8 cellular contexts compared by ENCODE assay signal in the genomic region with DNA sequence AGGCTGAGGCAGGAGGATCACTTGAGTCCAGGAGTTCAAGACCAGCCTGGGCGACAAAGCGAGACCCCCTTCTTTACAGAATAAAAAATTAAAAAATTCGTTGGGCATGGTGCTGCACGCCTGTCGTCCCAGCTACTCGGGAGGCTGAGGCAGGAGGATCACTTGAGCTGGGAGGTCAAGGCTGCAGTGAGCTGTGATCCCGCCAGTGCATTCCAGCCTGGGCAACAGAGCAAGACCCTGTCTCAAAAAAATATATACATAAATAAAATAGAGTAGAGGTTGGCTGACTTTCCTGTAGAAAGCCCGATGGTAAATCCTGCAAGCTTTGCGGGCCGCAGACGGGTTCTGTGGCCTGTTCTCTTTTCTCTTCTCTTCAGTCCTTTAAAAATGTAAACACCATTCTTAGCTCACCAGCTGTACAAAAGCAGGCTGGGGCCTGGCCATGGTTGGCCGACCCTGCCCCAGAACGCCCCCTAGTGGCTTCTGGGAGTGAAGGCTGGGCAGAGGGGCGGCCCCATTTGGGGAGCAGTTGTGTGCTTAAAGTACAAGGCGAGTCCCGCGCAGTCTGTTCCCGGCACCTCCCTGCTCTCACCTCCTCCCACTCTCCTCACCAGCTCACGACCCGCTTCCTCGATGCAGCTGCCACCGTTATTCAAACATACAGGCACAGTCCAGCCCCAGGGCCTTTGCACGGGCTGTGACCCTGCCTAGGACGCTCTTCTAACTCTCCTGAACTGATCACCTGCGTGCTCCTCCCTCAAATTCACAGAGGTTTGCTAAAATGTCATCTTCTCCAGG.
DNase-seq lines count a peak whose midpoint lies in the region; ATAC-seq, FAIRE-seq and TF ChIP-seq lines count a peak whose summit lies in the region.
"Not testable (repeated sequence)": the region's sequence is repeated elsewhere in the genome, so short reads cannot be mapped to it uniquely, and the experiment has no call there.

No MANE protein-coding gene starts in this region.

- H3K4me3 ChIP-seq in BLaER1; SJSA1; H1 (ENCODE audit: extremely low read depth in 1 of 4, insufficient read depth in 2 of 4, low read depth in 3 of 4, low read length in 4 of 4); left lung: not testable (repeated sequence)

- not testable (repeated sequence) for H4K91ac ChIP-seq in H1 (replicated peaks; ENCODE audit: insufficient read length, low read length)

- not testable (repeated sequence) for H2BK5ac ChIP-seq in H1 (ENCODE audit: low read depth, low read length)

- not testable (repeated sequence) for H3K27me3 Mint-ChIP-seq in activated T-cell treated with anti-CD3 and anti-CD28 coated beads, Interleukin-2, amount 50 U/mL, for 72 hours (ENCODE audit: low read depth)

- ATAC-seq in GM19452 (IDR thresholded peaks at IDR 0.05; ENCODE audit: unreplicated experiment) = peak; percentile 56
- ATAC-seq in activated T-cell treated with anti-CD3 and anti-CD28 coated beads, Interleukin-2, amount 50 U/mL, for 72 hours (replicated peaks in 1 of 2) = peak; percentile 75 to 84
- peak; percentile 84 for ATAC-seq in left lung

- not testable (repeated sequence) for H3K4me3 Mint-ChIP-seq in activated T-cell treated with anti-CD3 and anti-CD28 coated beads, Interleukin-2, amount 50 U/mL, for 72 hours

- H3K27me3 ChIP-seq in BLaER1; SJSA1 (replicated peaks); H1 (replicated peaks in 1 of 4; ENCODE audit: control insufficient read depth in 3 of 4, extremely low read depth in 1 of 4, insufficient read depth in 3 of 4, low read length in 3 of 4); left lung: not testable (repeated sequence)

- not testable (repeated sequence) for H3K36me3 Mint-ChIP-seq in activated T-cell treated with anti-CD3 and anti-CD28 coated beads, Interleukin-2, amount 50 U/mL, for 72 hours (ENCODE audit: insufficient read depth in 2 of 2)

- TF ChIP-seq POLR2A in H1 (IDR thresholded peaks at IDR 0.05; ENCODE audit: control extremely low read depth in 1 of 2, low read depth in 2 of 2, low read length in 2 of 2) = not testable (repeated sequence)

- H3K27ac ChIP-seq in BLaER1; SJSA1; H1 (ENCODE audit: low read depth, low read length); left lung: not testable (repeated sequence)

- intact Hi-C loops in left lung (cut with DNase I) = not testable (repeated sequence)

- peaks cover 53 to 99% of the 10 kb centered on the region in 2 experiments for H3K79me2 ChIP-seq in H1 (ENCODE audit: control insufficient read depth in 1 of 2, insufficient read depth in 2 of 2, low read length in 2 of 2)

- H3K14ac ChIP-seq in H1 (ENCODE audit: insufficient read length) = not testable (repeated sequence)

- not testable (repeated sequence) for H3K9me3 Mint-ChIP-seq in activated T-cell treated with anti-CD3 and anti-CD28 coated beads, Interleukin-2, amount 50 U/mL, for 72 hours

- CTCF ChIA-PET in H1 (lab: Charles Lee; ENCODE audit: partially characterized antibody) = interaction anchor here (0.6 to 3.5 kb wide), 10 partner anchors 10 to 590 kb away, joined by 3 to 16 read pairs (median 3); no protein-coding TSS in a partner anchor

- H2BK20ac ChIP-seq in H1 (ENCODE audit: low read length) = not testable (repeated sequence)

- H3K79me1 ChIP-seq in H1 (ENCODE audit: low read depth, low read length) = peaks cover 20% of the 10 kb centered on the region; the same call in 1 of the 2 replicates

- not testable (repeated sequence) for H3K23ac ChIP-seq in H1 (ENCODE audit: insufficient read length)

- peak overlapping the region; percentile 26 for H3K4me2 ChIP-seq in BLaER1
- H3K4me2 ChIP-seq in H1 (ENCODE audit: insufficient read depth in 1 of 2, low read depth in 2 of 2, low read length in 2 of 2) = not testable (repeated sequence)

- H3K9me3 ChIP-seq in BLaER1; SJSA1 (replicated peaks); H1 (ENCODE audit: insufficient read depth in 2 of 2, low read depth in 1 of 2, low read length in 1 of 2); left lung: not testable (repeated sequence)

- FAIRE-seq in H1 (lab: Jason Lieb, UNC) = not testable (repeated sequence)

- H3K18ac ChIP-seq in H1 (ENCODE audit: extremely low read depth, low read length) = not testable (repeated sequence)

- H3K36me3 ChIP-seq in BLaER1 = peaks cover 14% of the 10 kb centered on the region; the same call in 1 of the 2 replicates
- not testable (repeated sequence) for H3K36me3 ChIP-seq in SJSA1; H1 (ENCODE audit: control insufficient read depth in 2 of 4, insufficient read depth in 4 of 4, low read length in 3 of 4); left lung

- not testable (repeated sequence) for H2BK12ac ChIP-seq in H1 (ENCODE audit: low read depth, low read length)

- H3K9ac ChIP-seq in BLaER1; H1 (replicated peaks in 1 of 4; ENCODE audit: extremely low read depth in 1 of 4, low read depth in 3 of 4, low read length in 3 of 4): not testable (repeated sequence)

- not testable (repeated sequence) for H2BK15ac ChIP-seq in H1 (ENCODE audit: low read length)

- H2BK120ac ChIP-seq in H1 (replicated peaks; ENCODE audit: low read depth, low read length) = not testable (repeated sequence)

- peak; percentile 61 to 64 for TF ChIP-seq RAD21 in H1 (IDR thresholded peaks at IDR 0.05 in 1 of 2, conservative IDR thresholded peaks at IDR 0.05 in 1 of 2; ENCODE audit: low read depth in 2 of 2, low read length in 2 of 2)

- DNase-seq in LHCN-M2 (ENCODE audit: low read depth) (peak; percentile 23), SJSA1 (ENCODE audit: low read depth in 1 of 2, low spot score in 2 of 2) (peak; percentile 64 to 72), H1 (ENCODE audit: low read depth in 1 of 2, low spot score in 2 of 2) (peak in 1 of 2 experiments; percentile 73), left lung (peak in 1 of 2 donors; percentile 84)
- DNase-seq in activated T-cell treated with anti-CD3 and anti-CD28 coated beads, Interleukin-2, amount 50 U/mL, for 72 hours = peak; percentile 63 to 73
- peak; percentile 24 for DNase-seq in stimulated activated CD4-positive, alpha-beta T cell treated with anti-CD3 and anti-CD28 coated beads, Interleukin-2, amount 100 ng/mL, for 4 hours (ENCODE audit: low read depth)

- WGBS in H1 (ENCODE audit: extremely low coverage in 1 of 2, insufficient coverage in 1 of 2, insufficient read length in 1 of 2, insufficient replicate concordance in 2 of 2, low coverage in 1 of 2, low lambda C conversion rate in 2 of 2, missing lambda C conversion rate in 1 of 2), 2 experiments = 69% methylated on average over 25 of the region's 25 CpGs; no CpG with 5 or more reads in 1 of the 2 experiments

- H2AK5ac ChIP-seq in H1 (ENCODE audit: low read depth, low read length) = not testable (repeated sequence)

- POLR2A ChIA-PET in H1 (lab: Charles Lee; ENCODE audit: partially characterized antibody) = interaction anchor here (1.5 kb wide), 1 partner anchor 17 kb away, joined by 4 read pairs; no protein-coding TSS in a partner anchor

- H3K23me2 ChIP-seq in H1 (ENCODE audit: low read depth, low read length) = not testable (repeated sequence)

- not testable (repeated sequence) for H3K56ac ChIP-seq in H1 (replicated peaks; ENCODE audit: insufficient read length, low read depth, low read length)

- H3K27ac Mint-ChIP-seq in activated T-cell treated with anti-CD3 and anti-CD28 coated beads, Interleukin-2, amount 50 U/mL, for 72 hours = not testable (repeated sequence)

- H2AFZ ChIP-seq in H1 (ENCODE audit: low read length) = not testable (repeated sequence)

- H4K20me1 ChIP-seq in BLaER1 = peaks cover 100% of the 10 kb centered on the region
- peaks cover 19 to 23% of the 10 kb centered on the region in 2 experiments for H4K20me1 ChIP-seq in H1 (replicated peaks in 1 of 2; ENCODE audit: control insufficient read depth in 1 of 2, insufficient read depth in 2 of 2, low read length in 2 of 2)

- H4K8ac ChIP-seq in H1 (ENCODE audit: extremely low read depth, insufficient read depth, low read length) = not testable (repeated sequence)

- TF ChIP-seq CTCF in H1 (IDR thresholded peaks at IDR 0.05; ENCODE audit: control extremely low read depth in 1 of 3, insufficient read depth in 1 of 3, low read depth in 1 of 3, low read length in 3 of 3) (peak; percentile 60 to 70 (median 65)), left lung (IDR thresholded peaks at IDR 0.05) (peak; percentile 50 to 72)

- H3K4me1 Mint-ChIP-seq in activated T-cell treated with anti-CD3 and anti-CD28 coated beads, Interleukin-2, amount 50 U/mL, for 72 hours (ENCODE audit: low read depth) = peaks cover 20% of the 10 kb centered on the region

- not testable (repeated sequence) for TF ChIP-seq EP300 in H1 (IDR thresholded peaks at IDR 0.05; ENCODE audit: borderline replicate concordance in 1 of 2, low read depth in 2 of 2, low read length in 2 of 2)

- not testable (repeated sequence) for H3K4ac ChIP-seq in H1 (replicated peaks; ENCODE audit: insufficient read length, low read depth, low read length)

- not testable (repeated sequence) for H4K5ac ChIP-seq in H1 (ENCODE audit: insufficient read length, low read depth, low read length)

- H3K4me1 ChIP-seq in BLaER1 (peaks cover 48% of the 10 kb centered on the region), H1 (replicated peaks in 1 of 4; ENCODE audit: control insufficient read depth in 3 of 4, insufficient read depth in 4 of 4, low read length in 3 of 4) (peaks cover 0 to 20% (median 11%) of the 10 kb centered on the region in 4 experiments; a peak in 6 of 7 replicates), left lung (peaks cover 0 to 21% of the 10 kb centered on the region in 2 donors)
- not testable (repeated sequence) for H3K4me1 ChIP-seq in SJSA1 (replicated peaks)

TF ChIP-seq in H1, 55 proteins besides CTCF, POLR2A, EP300 and RAD21:
- TF ChIP-seq KDM1A (IDR thresholded peaks at IDR 0.05; ENCODE audit: borderline replicate concordance, low read length) = 0 out of 2 replicates have a peak, but pooled peaks have one; percentile 9
